Comparison of ENCODE assay signal across 8 cellular contexts in the genomic region with DNA sequence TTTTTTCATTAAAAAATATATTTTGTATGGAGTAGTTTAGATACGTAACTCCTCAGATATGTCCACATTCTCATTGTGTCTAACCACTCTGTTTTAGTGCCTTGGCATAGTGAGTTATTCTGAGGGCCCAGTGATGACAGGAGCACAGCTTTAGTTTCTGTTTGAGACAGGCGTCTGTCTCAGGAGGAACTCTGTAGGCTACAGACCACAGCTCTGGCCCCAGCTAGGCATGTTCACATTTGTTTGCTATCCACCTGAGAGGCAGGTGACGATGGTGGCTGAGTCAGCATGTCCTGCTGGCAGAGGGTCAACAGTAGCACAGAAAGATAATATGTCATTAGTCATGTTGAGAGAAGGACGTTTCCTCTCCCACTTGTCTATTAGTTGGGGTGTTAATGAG. TPM values are rescaled to one million over a fixed set of nuclear protein-coding genes. Genes with fewer than 3 reads are reported as not detected.
DNase-seq lines count a peak whose midpoint lies in the region; ATAC-seq lines count a peak whose summit lies in the region.

No MANE protein-coding gene starts in this region.

- peak; percentile 95 for ATAC-seq in GM18861 (IDR thresholded peaks at IDR 0.05; ENCODE audit: unreplicated experiment)
- peak; percentile 84 for ATAC-seq in HG02642 (IDR thresholded peaks at IDR 0.05; ENCODE audit: poor library complexity, unreplicated experiment)
- ATAC-seq in left cardiac atrium = peak; percentile 21 to 72

- intact Hi-C loops in left cardiac atrium (cut with DNase I) = no loop called here

- DNase-seq in NCI-H2081 treated with DMSO at 0.1 percent for 48 hours (lab: John Stamatoyannopoulos, UW) = peak; percentile 75
- no peak for DNase-seq in left cardiac atrium
- no peak for DNase-seq in Kasumi-1 (lab: John Stamatoyannopoulos, UW)
- DNase-seq in nucleus accumbens (lab: John Stamatoyannopoulos, UW) = no peak
- no peak for DNase-seq in NK-92 treated with Interleukin-12 subunit alpha and Interleukin-12 subunit beta, amount 100 ng/mL, for 24 hours (lab: John Stamatoyannopoulos, UW)
- no peak for DNase-seq in NCI-H526 treated with DMSO at 0.1 percent for 48 hours (lab: John Stamatoyannopoulos, UW)

RNA-seq across cellular contexts. Expression of gene LRRC1, which starts 16.3 kb away (rescaled TPM):
- total RNA-seq in left cardiac atrium = 1 to 10 TPM; 3.8 to 4.9 TPM
